ENCODE assay signal across 9 cellular contexts in genomic region chrX:57595381-57595811, GRCh38. TPM values are rescaled to one million over a fixed set of nuclear protein-coding genes. Genes with fewer than 3 reads are reported as not detected.
DNase-seq lines count a peak whose midpoint lies in the region; ATAC-seq and TF ChIP-seq lines count a peak whose summit lies in the region.
"Had no signal": no experiment of that assay in that cellular context is flagged by ENCODE, and none has a peak within 500 bp of the region (broad histone marks: within the 10 kb centered on the region; RNA-seq: fewer than 3 reads in every experiment).

No MANE protein-coding gene starts in this region.

- H3K36me3 Mint-ChIP-seq in MCF 10A (ENCODE audit: insufficient read depth, unreplicated experiment) = peaks cover 31% of the 10 kb centered on the region
- peaks cover 24% of the 10 kb centered on the region for H3K36me3 Mint-ChIP-seq in activated CD8-positive, alpha-beta T cell treated with anti-CD3 and anti-CD28 coated beads, Interleukin-2, amount 10 ng/mL, durations not matched to agents 7 days and 5 days (ENCODE audit: low read depth)
- peaks cover 4 to 7% of the 10 kb centered on the region in 2 donors for H3K36me3 Mint-ChIP-seq in CD14-positive monocyte

- no peak overlapping the region for H3K27ac ChIP-seq in breast epithelium
- no peak overlapping the region for H3K27ac ChIP-seq in iPS-20b (ENCODE audit: low read length)
- H3K27ac ChIP-seq in testis = no peak overlapping the region

- no peaks in the 10 kb centered on the region for H3K4me1 ChIP-seq in breast epithelium
- H3K4me1 ChIP-seq in iPS-20b (ENCODE audit: insufficient read depth, low read length) = peaks cover 10% of the 10 kb centered on the region; the same call in 1 of the 2 replicates
- peaks cover 3% of the 10 kb centered on the region for H3K4me1 ChIP-seq in testis

- H3K4me3 ChIP-seq in breast epithelium = peak overlapping the region in 1 of 3 donors; percentile 12
- H3K4me3 ChIP-seq in iPS-20b (ENCODE audit: low read length) = peak overlapping the region; percentile 61
- H3K4me3 ChIP-seq in testis = no peak overlapping the region

- ATAC-seq in activated CD8-positive, alpha-beta T cell treated with anti-CD3 and anti-CD28 coated beads, Interleukin-2, amount 10 ng/mL, durations not matched to agents 7 days and 5 days = no peak
- ATAC-seq in GM21515 (IDR thresholded peaks at IDR 0.05; ENCODE audit: unreplicated experiment) (no peak), GM18861 (IDR thresholded peaks at IDR 0.05; ENCODE audit: unreplicated experiment) (no peak)

- peaks cover 0 to 11% of the 10 kb centered on the region in 2 donors for H3K27me3 ChIP-seq in breast epithelium
- no peaks in the 10 kb centered on the region for H3K27me3 ChIP-seq in iPS-20b (ENCODE audit: insufficient read depth, low read length)
- H3K27me3 ChIP-seq in testis = no peaks in the 10 kb centered on the region

- no TSS peak for BruUV-seq in MCF 10A (replicated peaks; lab: Mats Ljungman, UMichigan)

- CTCF ChIA-PET in MCF 10A (lab: Yijun Ruan, JAX) = interaction anchor here (0.7 kb wide), 1 partner anchor 45 kb away, joined by 3 read pairs; no protein-coding TSS in a partner anchor
- CTCF ChIA-PET in activated CD8-positive, alpha-beta T cell treated with anti-CD3 and anti-CD28 coated beads, Interleukin-2, amount 10 ng/mL, durations not matched to agents 7 days and 5 days (lab: Charles Lee) = no interaction called here

- TF ChIP-seq CTCF in MCF 10A (IDR thresholded peaks at IDR 0.05; ENCODE audit: unreplicated experiment) (no peak), breast epithelium (IDR thresholded peaks at IDR 0.05) (no peak), testis (IDR thresholded peaks at IDR 0.05) (no peak), CD14-positive monocyte (IDR thresholded peaks at IDR 0.05) (no peak)

- H3K27ac Mint-ChIP-seq in MCF 10A (ENCODE audit: low read depth, unreplicated experiment) = no peak overlapping the region
- peak overlapping the region; percentile 19 for H3K27ac Mint-ChIP-seq in activated CD8-positive, alpha-beta T cell treated with anti-CD3 and anti-CD28 coated beads, Interleukin-2, amount 10 ng/mL, durations not matched to agents 7 days and 5 days
- H3K27ac Mint-ChIP-seq in CD14-positive monocyte = no peak overlapping the region

- peaks cover 30% of the 10 kb centered on the region for H3K4me1 Mint-ChIP-seq in MCF 10A (ENCODE audit: insufficient read depth, unreplicated experiment)
- peaks cover 34% of the 10 kb centered on the region for H3K4me1 Mint-ChIP-seq in activated CD8-positive, alpha-beta T cell treated with anti-CD3 and anti-CD28 coated beads, Interleukin-2, amount 10 ng/mL, durations not matched to agents 7 days and 5 days (ENCODE audit: low read depth)
- H3K4me1 Mint-ChIP-seq in CD14-positive monocyte = peaks cover 35% of the 10 kb centered on the region

- H3K9me3 Mint-ChIP-seq in MCF 10A (ENCODE audit: unreplicated experiment) (no peaks in the 10 kb centered on the region), CD14-positive monocyte (no peaks in the 10 kb centered on the region)
- H3K9me3 Mint-ChIP-seq in activated CD8-positive, alpha-beta T cell treated with anti-CD3 and anti-CD28 coated beads, Interleukin-2, amount 10 ng/mL, durations not matched to agents 7 days and 5 days (ENCODE audit: insufficient read depth) = no peaks in the 10 kb centered on the region

- POLR2A ChIA-PET in MCF 10A (lab: Yijun Ruan, JAX) = interaction anchor here (1.4 kb wide), 1 partner anchor 10 kb away, joined by 3 read pairs; no protein-coding TSS in a partner anchor
- POLR2A ChIA-PET in activated CD8-positive, alpha-beta T cell treated with anti-CD3 and anti-CD28 coated beads, Interleukin-2, amount 10 ng/mL, durations not matched to agents 7 days and 5 days (lab: Charles Lee) = no interaction called here

- intact Hi-C loops in MCF 10A (cut with micrococcal nuclease) = loop anchor here (10.0 kb wide), 2 partner anchors 49 to 311 kb away; partner anchors contain the start of gene FAAH2
- intact Hi-C loops in breast epithelium (cut with DNase I; ENCODE audit: low total_unique reads) = no loop called here
- intact Hi-C loops in testis (cut with DNase I; ENCODE audit: low total_unique reads) = no loop called here
- intact Hi-C loops in CD14-positive monocyte (cut with micrococcal nuclease) = loop anchor here in 1 of 2 donors (10.0 kb wide), 1 partner anchor 319 kb away; the partner anchor contains the start of gene ZXDA

- TF ChIP-seq POLR2A in breast epithelium (IDR thresholded peaks at IDR 0.05) (no peak), testis (IDR thresholded peaks at IDR 0.05) (no peak)

- no peaks in the 10 kb centered on the region for H3K36me3 ChIP-seq in breast epithelium
- no peaks in the 10 kb centered on the region for H3K36me3 ChIP-seq in iPS-20b (ENCODE audit: insufficient read depth, low read depth, low read length)
- H3K36me3 ChIP-seq in testis (ENCODE audit: low read depth, missing control alignments) = no peaks in the 10 kb centered on the region

- H3K9me3 ChIP-seq in breast epithelium = no peaks in the 10 kb centered on the region
- no peaks in the 10 kb centered on the region for H3K9me3 ChIP-seq in iPS-20b (ENCODE audit: insufficient read depth, low read depth, low read length)
- no peaks in the 10 kb centered on the region for H3K9me3 ChIP-seq in testis

- peaks cover 12% of the 10 kb centered on the region for H3K27me3 Mint-ChIP-seq in MCF 10A (ENCODE audit: insufficient read depth, unreplicated experiment)
- no peaks in the 10 kb centered on the region for H3K27me3 Mint-ChIP-seq in activated CD8-positive, alpha-beta T cell treated with anti-CD3 and anti-CD28 coated beads, Interleukin-2, amount 10 ng/mL, durations not matched to agents 7 days and 5 days (ENCODE audit: low read depth)
- peaks cover 0 to 1% (median 0%) of the 10 kb centered on the region in 3 donors for H3K27me3 Mint-ChIP-seq in CD14-positive monocyte (ENCODE audit: low read depth in 3 of 3)

- DNase-seq in MCF 10A (ENCODE audit: unreplicated experiment) (peak; percentile 30), breast epithelium (ENCODE audit: low spot score in 2 of 2) (no peak), testis (peak; percentile 22), CD14-positive monocyte (ENCODE audit: low spot score) (no peak)
- DNase-seq in activated CD8-positive, alpha-beta T cell treated with anti-CD3 and anti-CD28 coated beads, Interleukin-2, amount 10 ng/mL, durations not matched to agents 7 days and 5 days = no peak
- DNase-seq: GDM1 had no signal

- H3K9ac ChIP-seq in iPS-20b (ENCODE audit: low read depth, low read length) = no peak overlapping the region

- 30 to 68% methylated on average over 1 of the region's 1 CpG for WGBS in testis, 2 donors

- peak overlapping the region; percentile 59 for H3K4me3 Mint-ChIP-seq in MCF 10A (ENCODE audit: unreplicated experiment)
- H3K4me3 Mint-ChIP-seq in activated CD8-positive, alpha-beta T cell treated with anti-CD3 and anti-CD28 coated beads, Interleukin-2, amount 10 ng/mL, durations not matched to agents 7 days and 5 days = peak overlapping the region; percentile 31
- H3K4me3 Mint-ChIP-seq in CD14-positive monocyte = peak overlapping the region in 1 of 2 donors; percentile 39

RNA-seq across cellular contexts. Expression of gene ZXDB, which starts 3.6 kb away (rescaled TPM):
- total RNA-seq in MCF 10A (2022) = 14.0 and 14.8 TPM in 2 replicates
- 10 to 100 TPM; 10.9 to 22.4 (median 11.8) TPM for total RNA-seq in breast epithelium
- 1 to 10 TPM; 4.5 TPM for total RNA-seq in activated CD8-positive, alpha-beta T cell treated with anti-CD3 and anti-CD28 coated beads, Interleukin-2, amount 10 ng/mL, durations not matched to agents 7 days and 5 days
- 1 to 10 TPM; 6.9 to 7.6 TPM for total RNA-seq in testis
- 3.6 TPM for polyA plus RNA-seq in testis (ENCODE audit: insufficient read depth, low read depth, low replicate concordance)
- 1 to 10 TPM in 1 of 2 donors, under 1 TPM in 1; 0.96 to 1.4 TPM for polyA plus RNA-seq in CD14-positive monocyte

Comparison
In these comparisons a context has a peak if more than half of its experiments do, and no peak if none do; other contexts are left out.
1. DNase-seq: peak in MCF 10A (single experiment) and testis (single experiment); none in breast epithelium (0 of 2), activated CD8-positive, alpha-beta T cell treated with anti-CD3 and anti-CD28 coated beads, Interleukin-2, amount 10 ng/mL, durations not matched to agents 7 days and 5 days (single experiment) and CD14-positive monocyte (single experiment).